In genomic region chr16:66705790-66706505, GRCh38 we compare ENCODE assay signal across 10 cellular contexts. TPM values are rescaled to one million over a fixed set of nuclear protein-coding genes. Genes with fewer than 3 reads are reported as not detected.
DNase-seq lines count a peak whose midpoint lies in the region; ATAC-seq and TF ChIP-seq lines count a peak whose summit lies in the region.
"Had no signal": no experiment of that assay in that cellular context is flagged by ENCODE, and none has a peak within 500 bp of the region (broad histone marks: within the 10 kb centered on the region; RNA-seq: fewer than 3 reads in every experiment).

No MANE protein-coding gene starts in this region.

- POLR2A ChIA-PET in activated CD4-positive, alpha-beta memory T cell treated with anti-CD3 and anti-CD28 coated beads, Interleukin-2, amount 10 ng/mL, durations not matched to agents 7 days and 5 days (lab: Charles Lee): no interaction called here

- ATAC-seq in left colon: peak; percentile 94
- no peak for ATAC-seq in activated naive CD8-positive, alpha-beta T cell treated with anti-CD3 and anti-CD28 coated beads, Interleukin-2, amount 50 U/mL, for 24 hours
- ATAC-seq in HG03159 (IDR thresholded peaks at IDR 0.05; ENCODE audit: unreplicated experiment): no peak

- DNase-seq in HFFc6 (peak; percentile 22), colonic mucosa (peak; percentile 86), left colon (peak; percentile 74 to 84), smooth muscle cell (lab: John Stamatoyannopoulos, UW; ENCODE audit: unreplicated experiment) (no peak), DMS153 treated with DMSO at 0.1 percent for 48 hours (lab: John Stamatoyannopoulos, UW; ENCODE audit: unreplicated experiment) (no peak)
- no peak for DNase-seq in activated CD4-positive, alpha-beta memory T cell treated with anti-CD3 and anti-CD28 coated beads, Interleukin-2, amount 10 ng/mL, durations not matched to agents 7 days and 5 days
- DNase-seq in activated naive CD8-positive, alpha-beta T cell treated with anti-CD3 and anti-CD28 coated beads, Interleukin-2, amount 50 U/mL, for 24 hours: no peak
- DNase-seq: activated CD8-positive, alpha-beta memory T cell treated with anti-CD3 and anti-CD28 coated beads for 24 hours; NCI-H510A had no signal

- 73% methylated on average over 11 of the region's 11 CpGs for WGBS in smooth muscle cell (ENCODE audit: low lambda C conversion rate)

- H3K4me1 ChIP-seq in colonic mucosa: peaks cover 8% of the 10 kb centered on the region
- peaks cover 5% of the 10 kb centered on the region for H3K4me1 ChIP-seq in smooth muscle cell (ENCODE audit: low read depth)

- no peak overlapping the region for H3K4me3 Mint-ChIP-seq in HFFc6
- H3K4me3 Mint-ChIP-seq in activated CD4-positive, alpha-beta memory T cell treated with anti-CD3 and anti-CD28 coated beads, Interleukin-2, amount 10 ng/mL, durations not matched to agents 7 days and 5 days: no peak overlapping the region
- H3K4me3 Mint-ChIP-seq in activated naive CD8-positive, alpha-beta T cell treated with anti-CD3 and anti-CD28 coated beads, Interleukin-2, amount 50 U/mL, for 24 hours: no peak overlapping the region

- no peaks in the 10 kb centered on the region for H4K20me1 ChIP-seq in smooth muscle cell (ENCODE audit: low read depth)

- no peaks in the 10 kb centered on the region for H3K36me3 ChIP-seq in colonic mucosa
- H3K36me3 ChIP-seq in smooth muscle cell (ENCODE audit: low read depth): no peaks in the 10 kb centered on the region

- intact Hi-C loops in colonic mucosa (cut with DNase I) (no loop called here), left colon (cut with DNase I, micrococcal nuclease) (no loop called here)

- H3K4me1 Mint-ChIP-seq in HFFc6 (ENCODE audit: low read depth): peaks cover 27% of the 10 kb centered on the region
- peaks cover 1% of the 10 kb centered on the region for H3K4me1 Mint-ChIP-seq in activated CD4-positive, alpha-beta memory T cell treated with anti-CD3 and anti-CD28 coated beads, Interleukin-2, amount 10 ng/mL, durations not matched to agents 7 days and 5 days
- no peaks in the 10 kb centered on the region for H3K4me1 Mint-ChIP-seq in activated naive CD8-positive, alpha-beta T cell treated with anti-CD3 and anti-CD28 coated beads, Interleukin-2, amount 50 U/mL, for 24 hours

- H3K4me3 ChIP-seq in colonic mucosa (no peak overlapping the region), smooth muscle cell (no peak overlapping the region)

- no peak overlapping the region for H3K4me2 ChIP-seq in smooth muscle cell

- no peak for TF ChIP-seq CTCF in HFFc6 (IDR thresholded peaks at IDR 0.05)
- no peak for TF ChIP-seq CTCF in colonic mucosa (IDR thresholded peaks at IDR 0.05)
- TF ChIP-seq CTCF in smooth muscle cell (IDR thresholded peaks at IDR 0.05; ENCODE audit: borderline replicate concordance, insufficient read depth, poor library complexity, severe bottlenecking): no peak

- no peaks in the 10 kb centered on the region for H3K36me3 Mint-ChIP-seq in HFFc6 (ENCODE audit: low read depth)
- no peaks in the 10 kb centered on the region for H3K36me3 Mint-ChIP-seq in activated CD4-positive, alpha-beta memory T cell treated with anti-CD3 and anti-CD28 coated beads, Interleukin-2, amount 10 ng/mL, durations not matched to agents 7 days and 5 days (ENCODE audit: low read depth)
- H3K36me3 Mint-ChIP-seq in activated naive CD8-positive, alpha-beta T cell treated with anti-CD3 and anti-CD28 coated beads, Interleukin-2, amount 50 U/mL, for 24 hours (ENCODE audit: low read depth): no peaks in the 10 kb centered on the region

- peak overlapping the region in 1 of 2 donors; percentile 76 for H3K9ac ChIP-seq in colonic mucosa (ENCODE audit: low read depth in 2 of 2, low read length in 2 of 2)
- H3K9ac ChIP-seq in smooth muscle cell (ENCODE audit: low read depth): no peak overlapping the region

- H3K27me3 ChIP-seq in colonic mucosa (no peaks in the 10 kb centered on the region), smooth muscle cell (ENCODE audit: low read depth) (no peaks in the 10 kb centered on the region)

- H3K27ac ChIP-seq in colonic mucosa (peak overlapping the region; percentile 89), smooth muscle cell (ENCODE audit: low read depth) (peak overlapping the region; percentile 23)

- CTCF ChIA-PET in activated CD4-positive, alpha-beta memory T cell treated with anti-CD3 and anti-CD28 coated beads, Interleukin-2, amount 10 ng/mL, durations not matched to agents 7 days and 5 days (lab: Charles Lee): no interaction called here

- H3K27ac Mint-ChIP-seq in HFFc6: no peak overlapping the region
- H3K27ac Mint-ChIP-seq in activated CD4-positive, alpha-beta memory T cell treated with anti-CD3 and anti-CD28 coated beads, Interleukin-2, amount 10 ng/mL, durations not matched to agents 7 days and 5 days: no peak overlapping the region
- no peak overlapping the region for H3K27ac Mint-ChIP-seq in activated naive CD8-positive, alpha-beta T cell treated with anti-CD3 and anti-CD28 coated beads, Interleukin-2, amount 50 U/mL, for 24 hours

- no peaks in the 10 kb centered on the region for H3K79me2 ChIP-seq in smooth muscle cell (ENCODE audit: low read depth)

- H3F3A ChIP-seq in smooth muscle cell (ENCODE audit: low read depth): peaks cover 8% of the 10 kb centered on the region

- H3K27me3 Mint-ChIP-seq in HFFc6 (ENCODE audit: insufficient read depth): peaks cover 4% of the 10 kb centered on the region; the same call in 1 of the 2 replicates
- peaks cover 15% of the 10 kb centered on the region for H3K27me3 Mint-ChIP-seq in activated CD4-positive, alpha-beta memory T cell treated with anti-CD3 and anti-CD28 coated beads, Interleukin-2, amount 10 ng/mL, durations not matched to agents 7 days and 5 days
- peaks cover 11% of the 10 kb centered on the region for H3K27me3 Mint-ChIP-seq in activated naive CD8-positive, alpha-beta T cell treated with anti-CD3 and anti-CD28 coated beads, Interleukin-2, amount 50 U/mL, for 24 hours

- H3K9me3 Mint-ChIP-seq in HFFc6: no peaks in the 10 kb centered on the region
- no peaks in the 10 kb centered on the region for H3K9me3 Mint-ChIP-seq in activated CD4-positive, alpha-beta memory T cell treated with anti-CD3 and anti-CD28 coated beads, Interleukin-2, amount 10 ng/mL, durations not matched to agents 7 days and 5 days
- H3K9me3 Mint-ChIP-seq in activated naive CD8-positive, alpha-beta T cell treated with anti-CD3 and anti-CD28 coated beads, Interleukin-2, amount 50 U/mL, for 24 hours: no peaks in the 10 kb centered on the region

- H3K9me3 ChIP-seq in colonic mucosa (no peaks in the 10 kb centered on the region), smooth muscle cell (replicated peaks; ENCODE audit: low read depth) (no peaks in the 10 kb centered on the region)

- no peak overlapping the region for H2AFZ ChIP-seq in smooth muscle cell (ENCODE audit: low read depth)

RNA-seq across cellular contexts. Expression of gene CMTM4, which starts 9.4 kb away (rescaled TPM):
- 10 to 100 TPM; 14.2 to 22.0 (median 18.8) TPM for total RNA-seq in HFFc6 (2021; fragmentation: NEBNext Ultra II Directional; extraction: Animal tissue kit (Norgen Biotek cat#: 25700))
- total RNA-seq in colonic mucosa: 100 to 1,000 TPM; 150 to 212 TPM
- total RNA-seq in left colon: 100 to 1,000 TPM; 168 to 172 TPM
- 25.2 and 27.0 TPM in 2 replicates for total RNA-seq in smooth muscle cell
- 7.2 and 9.2 TPM in 2 replicates for polyA plus RNA-seq in smooth muscle cell
- under 1 TPM; 0.53 to 0.58 TPM for total RNA-seq in activated CD4-positive, alpha-beta memory T cell treated with anti-CD3 and anti-CD28 coated beads, Interleukin-2, amount 10 ng/mL, durations not matched to agents 7 days and 5 days

RNA-seq across cellular contexts. Expression of gene DYNC1LI2, which starts 45.5 kb away (rescaled TPM):
- total RNA-seq in HFFc6 (2021; fragmentation: NEBNext Ultra II Directional; extraction: Animal tissue kit (Norgen Biotek cat#: 25700)): 100 to 1,000 TPM in 3 of 6 experiments, 10 to 100 TPM in 3; 84.7 to 103 (median 99.7) TPM
- 100 to 1,000 TPM; 138 to 162 TPM for total RNA-seq in colonic mucosa
- total RNA-seq in left colon: 100 to 1,000 TPM; 165 to 171 TPM
- total RNA-seq in smooth muscle cell: 74.1 and 101 TPM in 2 replicates
- 90.8 and 134 TPM in 2 replicates for polyA plus RNA-seq in smooth muscle cell
- total RNA-seq in activated CD4-positive, alpha-beta memory T cell treated with anti-CD3 and anti-CD28 coated beads, Interleukin-2, amount 10 ng/mL, durations not matched to agents 7 days and 5 days: 10 to 100 TPM; 50.1 to 52.9 TPM

Comparison
In these comparisons a context has a peak if more than half of its experiments do, and no peak if none do; other contexts are left out.
1. DNase-seq: peak in HFFc6 (single experiment), colonic mucosa (single experiment) and left colon (2 of 2); none in smooth muscle cell (single experiment), DMS153 treated with DMSO at 0.1 percent for 48 hours (single experiment), activated CD4-positive, alpha-beta memory T cell treated with anti-CD3 and anti-CD28 coated beads, Interleukin-2, amount 10 ng/mL, durations not matched to agents 7 days and 5 days (single experiment) and activated naive CD8-positive, alpha-beta T cell treated with anti-CD3 and anti-CD28 coated beads, Interleukin-2, amount 50 U/mL, for 24 hours (single experiment).
2. RNA of gene CMTM4, which starts 9.4 kb away (total RNA-seq): 150 to 212 TPM in colonic mucosa, 168 to 172 TPM in left colon, 25.2 to 27.0 TPM in smooth muscle cell and 14.2 to 22.0 TPM in HFFc6; 0.53 to 0.58 TPM in activated CD4-positive, alpha-beta memory T cell treated with anti-CD3 and anti-CD28 coated beads, Interleukin-2, amount 10 ng/mL, durations not matched to agents 7 days and 5 days; every median in the first group is over 4 times any median in the second.